Comparison of ENCODE assay signal across 34 cellular contexts in the genomic region with DNA sequence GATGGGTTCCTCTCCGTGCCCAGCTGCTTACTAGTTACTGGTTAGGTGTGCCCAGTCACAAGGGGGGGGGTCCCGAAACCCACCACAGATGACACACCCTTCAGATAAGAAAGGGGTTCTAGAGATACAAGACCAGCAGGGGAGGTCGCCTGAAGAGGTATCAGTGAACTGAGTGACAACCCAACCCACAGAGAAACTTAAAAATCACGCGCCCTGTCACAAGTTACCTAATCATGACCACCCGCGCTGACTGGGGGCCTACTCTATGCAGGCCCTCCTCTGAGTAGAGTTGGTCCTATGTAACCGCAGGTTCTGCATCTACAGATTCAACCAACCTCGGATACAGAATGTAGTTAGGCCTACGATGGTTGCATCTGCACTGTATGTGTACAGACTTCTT.
"Had no signal": no experiment of that assay in that cellular context is flagged by ENCODE, and none has a peak within 500 bp of the region (broad histone marks: within the 10 kb centered on the region; RNA-seq: fewer than 3 reads in every experiment).

No MANE protein-coding gene starts in this region.

- H3K4me1 Mint-ChIP-seq: activated B cell treated with CpG ODN at 0.5 μM for 24 hours; activated naive CD4-positive, alpha-beta T cell treated with anti-CD3 and anti-CD28 coated beads, Interleukin-2, amount 10 ng/mL, durations not matched to agents 7 days and 5 days; activated naive CD4-positive, alpha-beta T cell treated with anti-CD3 and anti-CD28 coated beads, Interleukin-2, amount 50 U/mL, for 24 hours; activated T-helper 17 cell treated with anti-CD3 and anti-CD28 coated beads, Interleukin-2, amount 50 U/mL, for 72 hours had no signal

- H3K4me3 ChIP-seq: adrenal gland, body of pancreas, breast epithelium had no signal

- H3K27ac ChIP-seq: adrenal gland, body of pancreas, brain microvascular endothelial cell, breast epithelium, VCaP had no signal

- H3K27me3 Mint-ChIP-seq: activated B cell treated with CpG ODN at 0.5 μM for 24 hours; activated naive CD4-positive, alpha-beta T cell treated with anti-CD3 and anti-CD28 coated beads, Interleukin-2, amount 50 U/mL, for 24 hours; activated naive CD8-positive, alpha-beta T cell; activated T-helper 17 cell treated with anti-CD3 and anti-CD28 coated beads, Interleukin-2, amount 50 U/mL, for 72 hours had no signal

- ATAC-seq: activated T-cell treated with anti-CD3 and anti-CD28 coated beads, Interleukin-2, amount 50 U/mL, for 4 hours; body of pancreas had no signal

- DNase-seq: activated B cell treated with CpG ODN at 0.5 μM for 24 hours; activated CD4-positive, alpha-beta memory T cell treated with anti-CD3 and anti-CD28 coated beads for 36 hours; activated CD4-positive, alpha-beta T cell treated with anti-CD3 and anti-CD28 coated beads for 4 hours; activated CD4-positive, alpha-beta T cell treated with anti-CD3 and anti-CD28 coated beads, Interleukin-2, amount 10 ng/mL, durations not matched to agents 24 days and 14 days; activated CD4-positive, alpha-beta T cell treated with anti-CD3 and anti-CD28 coated beads, Interleukin-2, amount 50 U/mL, for 1 hour; activated CD4-positive, alpha-beta T cell treated with anti-CD3 and anti-CD28 coated beads, Interleukin-2, amount 50 U/mL, for 4 hours; activated CD4-positive, CD25-positive, alpha-beta regulatory T cell treated with anti-CD3 and anti-CD28 coated beads, Interleukin-2, amount 50 U/mL, for 72 hours; activated CD8-positive, alpha-beta memory T cell treated with anti-CD3 and anti-CD28 coated beads, Interleukin-2, amount 50 U/mL, for 4 hours; activated effector memory CD4-positive, alpha-beta T cell treated with anti-CD3 and anti-CD28 coated beads, Interleukin-2, amount 50 U/mL, for 16 hours; activated gamma-delta T cell treated with Interleukin-2 at 50 U/mL for 16 hours; activated naive CD4-positive, alpha-beta T cell; activated naive CD4-positive, alpha-beta T cell treated with anti-CD3 and anti-CD28 coated beads, Interleukin-2, amount 10 ng/mL, durations not matched to agents 7 days and 5 days; activated naive CD8-positive, alpha-beta T cell treated with anti-CD3 and anti-CD28 coated beads, Interleukin-2, amount 10 ng/mL, durations not matched to agents 7 days and 5 days; activated T-cell treated with anti-CD3 and anti-CD28 coated beads for 4 hours; activated T-cell treated with anti-CD3 and anti-CD28 coated beads, Interleukin-2, amount 50 U/mL, for 1 hour; activated T-cell treated with anti-CD3 and anti-CD28 coated beads, Interleukin-2, amount 50 U/mL, for 4 hours; activated T-cell treated with anti-CD3 and anti-CD28 coated beads, Interleukin-2, amount 50 U/mL, for 72 hours; amniotic stem cell; aorta; body of pancreas; brain microvascular endothelial cell; central memory CD4-positive, alpha-beta T cell; T-helper 1 cell; T-helper 2 cell; T-helper 9 cell had no signal

- H3K9me3 ChIP-seq: adrenal gland, body of pancreas, breast epithelium had no signal

- H3K27me3 ChIP-seq: adrenal gland, body of pancreas, brain microvascular endothelial cell, breast epithelium had no signal

- H3K4me3 Mint-ChIP-seq: activated B cell treated with CpG ODN at 0.5 μM for 24 hours; activated CD4-positive, alpha-beta memory T cell treated with anti-CD3 and anti-CD28 coated beads for 36 hours; activated CD4-positive, alpha-beta T cell treated with anti-CD3 and anti-CD28 coated beads, Interleukin-2, amount 10 ng/mL, durations not matched to agents 24 days and 14 days; activated naive CD4-positive, alpha-beta T cell treated with anti-CD3 and anti-CD28 coated beads, Interleukin-2, amount 10 ng/mL, durations not matched to agents 7 days and 5 days; activated naive CD4-positive, alpha-beta T cell treated with anti-CD3 and anti-CD28 coated beads, Interleukin-2, amount 50 U/mL, for 24 hours; activated naive CD8-positive, alpha-beta T cell; activated naive CD8-positive, alpha-beta T cell treated with anti-CD3 and anti-CD28 coated beads, Interleukin-2, amount 10 ng/mL, durations not matched to agents 7 days and 5 days; activated T-cell treated with anti-CD3 and anti-CD28 coated beads, Interleukin-2, amount 50 U/mL, for 4 hours; activated T-cell treated with anti-CD3 and anti-CD28 coated beads, Interleukin-2, amount 50 U/mL, for 72 hours; activated T-helper 1 cell treated with anti-CD3 and anti-CD28 coated beads, Interleukin-12 subunit alpha, Interleukin-12 subunit beta, Interleukin-2, Interleukin-4 antibody, amounts not matched to agents 30 ng/mL and 10 ng/mL and 1 ng/mL, durations not matched to agents 14 hours and 24 hours and 36 hours; activated T-helper 17 cell treated with anti-CD3 and anti-CD28 coated beads, Interleukin-2, amount 50 U/mL, for 72 hours; T-helper 1 cell treated with Interleukin-12 subunit alpha and Interleukin-12 subunit beta and Interleukin-4 antibody, amounts not matched to agents 30 μg/mL and 1 μg/mL, for 36 hours; T-helper 2 cell treated with Interferon-gamma antibody and Interleukin-4, amounts not matched to agents 5 μg/mL and 100 μg/mL, for 36 hours had no signal

- H3K27ac Mint-ChIP-seq: activated B cell treated with CpG ODN at 0.5 μM for 24 hours; activated CD4-positive, alpha-beta memory T cell treated with anti-CD3 and anti-CD28 coated beads for 36 hours; activated CD4-positive, alpha-beta T cell treated with anti-CD3 and anti-CD28 coated beads, Interleukin-2, amount 10 ng/mL, durations not matched to agents 24 days and 14 days; activated naive CD4-positive, alpha-beta T cell treated with anti-CD3 and anti-CD28 coated beads, Interleukin-2, amount 10 ng/mL, durations not matched to agents 7 days and 5 days; activated naive CD4-positive, alpha-beta T cell treated with anti-CD3 and anti-CD28 coated beads, Interleukin-2, amount 50 U/mL, for 24 hours; activated naive CD8-positive, alpha-beta T cell; activated naive CD8-positive, alpha-beta T cell treated with anti-CD3 and anti-CD28 coated beads, Interleukin-2, amount 10 ng/mL, durations not matched to agents 7 days and 5 days; activated T-cell treated with anti-CD3 and anti-CD28 coated beads, Interleukin-2, amount 50 U/mL, for 72 hours; activated T-helper 1 cell treated with anti-CD3 and anti-CD28 coated beads, Interleukin-12 subunit alpha, Interleukin-12 subunit beta, Interleukin-2, Interleukin-4 antibody, amounts not matched to agents 30 ng/mL and 10 ng/mL and 1 ng/mL, durations not matched to agents 14 hours and 24 hours and 36 hours; activated T-helper 17 cell treated with anti-CD3 and anti-CD28 coated beads, Interleukin-2, amount 50 U/mL, for 72 hours; T-helper 1 cell treated with Interleukin-12 subunit alpha and Interleukin-12 subunit beta and Interleukin-4 antibody, amounts not matched to agents 30 μg/mL and 1 μg/mL, for 36 hours; T-helper 2 cell treated with Interferon-gamma antibody and Interleukin-4, amounts not matched to agents 5 μg/mL and 100 μg/mL, for 36 hours had no signal

- H3K4me1 ChIP-seq: adrenal gland, body of pancreas, breast epithelium had no signal

- H3K36me3 Mint-ChIP-seq: activated CD4-positive, alpha-beta memory T cell treated with anti-CD3 and anti-CD28 coated beads for 36 hours; activated naive CD4-positive, alpha-beta T cell treated with anti-CD3 and anti-CD28 coated beads, Interleukin-2, amount 10 ng/mL, durations not matched to agents 7 days and 5 days; activated naive CD4-positive, alpha-beta T cell treated with anti-CD3 and anti-CD28 coated beads, Interleukin-2, amount 50 U/mL, for 24 hours; activated naive CD8-positive, alpha-beta T cell; activated naive CD8-positive, alpha-beta T cell treated with anti-CD3 and anti-CD28 coated beads, Interleukin-2, amount 10 ng/mL, durations not matched to agents 7 days and 5 days had no signal

- H3K9me3 Mint-ChIP-seq: activated B cell treated with CpG ODN at 0.5 μM for 24 hours; activated CD4-positive, alpha-beta T cell treated with anti-CD3 and anti-CD28 coated beads, Interleukin-2, amount 10 ng/mL, durations not matched to agents 24 days and 14 days; activated naive CD4-positive, alpha-beta T cell treated with anti-CD3 and anti-CD28 coated beads, Interleukin-2, amount 10 ng/mL, durations not matched to agents 7 days and 5 days; activated naive CD4-positive, alpha-beta T cell treated with anti-CD3 and anti-CD28 coated beads, Interleukin-2, amount 50 U/mL, for 24 hours; activated naive CD8-positive, alpha-beta T cell treated with anti-CD3 and anti-CD28 coated beads, Interleukin-2, amount 10 ng/mL, durations not matched to agents 7 days and 5 days; activated T-cell treated with anti-CD3 and anti-CD28 coated beads, Interleukin-2, amount 50 U/mL, for 4 hours; activated T-cell treated with anti-CD3 and anti-CD28 coated beads, Interleukin-2, amount 50 U/mL, for 72 hours; activated T-helper 1 cell treated with anti-CD3 and anti-CD28 coated beads, Interleukin-12 subunit alpha, Interleukin-12 subunit beta, Interleukin-2, Interleukin-4 antibody, amounts not matched to agents 30 ng/mL and 10 ng/mL and 1 ng/mL, durations not matched to agents 14 hours and 24 hours and 36 hours; activated T-helper 17 cell treated with anti-CD3 and anti-CD28 coated beads, Interleukin-2, amount 50 U/mL, for 72 hours; T-helper 1 cell treated with Interleukin-12 subunit alpha and Interleukin-12 subunit beta and Interleukin-4 antibody, amounts not matched to agents 30 μg/mL and 1 μg/mL, for 36 hours; T-helper 2 cell treated with Interferon-gamma antibody and Interleukin-4, amounts not matched to agents 5 μg/mL and 100 μg/mL, for 36 hours had no signal
